In genomic region chr2:56192664-56193305, GRCh38 we compare ENCODE assay signal across 24 cellular contexts. TPM values are rescaled to one million over a fixed set of nuclear protein-coding genes. Genes with fewer than 3 reads are reported as not detected.
DNase-seq lines count a peak whose midpoint lies in the region; ATAC-seq, FAIRE-seq and TF ChIP-seq lines count a peak whose summit lies in the region.
"Had no signal": no experiment of that assay in that cellular context is flagged by ENCODE, and none has a peak within 500 bp of the region (broad histone marks: within the 10 kb centered on the region; RNA-seq: fewer than 3 reads in every experiment).

No MANE protein-coding gene starts in this region.

- no peak overlapping the region for H3K4me2 ChIP-seq in trophoblast cell (ENCODE audit: low read length)
- H3K4me2 ChIP-seq: BLaER1 treated with 17β-estradiol and CSF1 and Interleukin-3, amounts not matched to agents 10 nM and 100 nM had no signal

- H3K4me1 ChIP-seq in right cardiac atrium (ENCODE audit: control insufficient read depth, insufficient read depth, low read length) (no peaks in the 10 kb centered on the region), left ventricle myocardium inferior (peaks cover 34% of the 10 kb centered on the region), kidney (ENCODE audit: control insufficient read depth in 1 of 2, insufficient read depth in 1 of 2, low read depth in 1 of 2, low read length in 2 of 2) (no peaks in the 10 kb centered on the region), trophoblast cell (ENCODE audit: control insufficient read depth in 1 of 2, insufficient read depth in 2 of 2, low read length in 2 of 2) (no peaks in the 10 kb centered on the region), suprapubic skin (no peaks in the 10 kb centered on the region), psoas muscle (no peaks in the 10 kb centered on the region)
- H3K4me1 ChIP-seq: A549 had no signal

- H2BK12ac ChIP-seq in trophoblast cell (ENCODE audit: low read length) = no peak overlapping the region

- H3K27me3 ChIP-seq in right cardiac atrium (ENCODE audit: control insufficient read depth, insufficient read depth) (no peaks in the 10 kb centered on the region), left ventricle myocardium inferior (ENCODE audit: low read depth) (peaks cover 12% of the 10 kb centered on the region), trophoblast cell (ENCODE audit: insufficient read depth, low read length) (no peaks in the 10 kb centered on the region), suprapubic skin (no peaks in the 10 kb centered on the region), psoas muscle (ENCODE audit: insufficient read depth in 3 of 3, low read length in 2 of 3) (no peaks in the 10 kb centered on the region)

- FAIRE-seq in kidney (lab: Jason Lieb, UNC) = no peak
- FAIRE-seq: A549, GM18507, H54 had no signal

- no peak overlapping the region for H2AK5ac ChIP-seq in trophoblast cell (ENCODE audit: low read length)

- H3K79me2 ChIP-seq in trophoblast cell (ENCODE audit: control insufficient read depth, insufficient read depth, low read length, poor library complexity) = no peaks in the 10 kb centered on the region

- H3K18ac ChIP-seq in trophoblast cell (ENCODE audit: low read length) = no peak overlapping the region

- H3K14ac ChIP-seq in trophoblast cell (ENCODE audit: low read length) = no peak overlapping the region

- no peak overlapping the region for H2BK120ac ChIP-seq in trophoblast cell (ENCODE audit: insufficient read depth, low read length, poor library complexity)

- H3K4me3 ChIP-seq in right cardiac atrium (ENCODE audit: low read length) = no peak overlapping the region
- no peak overlapping the region for H3K4me3 ChIP-seq in left ventricle myocardium inferior
- no peak overlapping the region for H3K4me3 ChIP-seq in kidney (ENCODE audit: low read length in 2 of 2)
- peak overlapping the region; percentile 8 for H3K4me3 ChIP-seq in trophoblast cell (ENCODE audit: low read depth, low read length)
- H3K4me3 ChIP-seq in suprapubic skin = no peak overlapping the region
- H3K4me3 ChIP-seq in psoas muscle = no peak overlapping the region
- H3K4me3 ChIP-seq: A549; BLaER1 treated with 17β-estradiol and CSF1 and Interleukin-3, amounts not matched to agents 10 nM and 100 nM had no signal

- H4K8ac ChIP-seq in trophoblast cell (ENCODE audit: low read depth, low read length) = no peak overlapping the region

- TF ChIP-seq POLR2A in suprapubic skin (IDR thresholded peaks at IDR 0.05) = no peak

- H3K36me3 ChIP-seq in left ventricle myocardium inferior = no peaks in the 10 kb centered on the region
- H3K36me3 ChIP-seq in kidney (ENCODE audit: control insufficient read depth in 1 of 2, insufficient read depth in 2 of 2, low read length in 2 of 2) = no peaks in the 10 kb centered on the region
- H3K36me3 ChIP-seq in trophoblast cell (ENCODE audit: control insufficient read depth in 1 of 2, insufficient read depth in 2 of 2, low read length in 2 of 2) = no peaks in the 10 kb centered on the region
- no peaks in the 10 kb centered on the region for H3K36me3 ChIP-seq in suprapubic skin
- no peaks in the 10 kb centered on the region for H3K36me3 ChIP-seq in psoas muscle (ENCODE audit: insufficient read depth in 1 of 2, low read depth in 1 of 2)

- H2BK5ac ChIP-seq in trophoblast cell (ENCODE audit: low read depth, low read length, poor library complexity) = no peak overlapping the region

- H3K79me1 ChIP-seq in trophoblast cell (ENCODE audit: low read length) = no peaks in the 10 kb centered on the region

- no peak overlapping the region for H3K23ac ChIP-seq in trophoblast cell (ENCODE audit: low read length)

- H2AFZ ChIP-seq in trophoblast cell (ENCODE audit: insufficient read depth, low read length, poor library complexity) = no peak overlapping the region

- ATAC-seq in right cardiac atrium (peak in 1 of 2 donors; percentile 26), psoas muscle (no peak)
- ATAC-seq: A549 had no signal

- peak in 2 of 3 donors; percentile 37 to 42 for DNase-seq in right cardiac atrium
- no peak for DNase-seq in left ventricle myocardium inferior
- DNase-seq in kidney = peak; percentile 67
- no peak for DNase-seq in trophoblast cell
- DNase-seq in NCI-H1417 (lab: John Stamatoyannopoulos, UW) = no peak
- no peak for DNase-seq in suprapubic skin (ENCODE audit: low spot score in 2 of 2)
- no peak for DNase-seq in psoas muscle
- DNase-seq: AML-193; CD4-positive, alpha-beta memory T cell; COR-L47; DMS53; KBM-7; MV-4-11; NCI-H1105; NCI-H146; NCI-H1930; NCI-H526 treated with DMSO at 0.1 percent for 48 hours; RPMI8226; SHP77 treated with DMSO at 0.1 percent for 48 hours had no signal

- WGBS in right cardiac atrium = 93% methylated on average over 29 of the region's 29 CpGs
- whole genome bisulfite sequencing in trophoblast cell (ENCODE audit: extremely low coverage, insufficient coverage, insufficient read length) = no CpG with 5 or more reads among the region's 29 CpGs
- 92% methylated on average over 16 of the region's 29 CpGs for WGBS in suprapubic skin
- WGBS in psoas muscle, 3 donors = 93 to 96% (median 96%) methylated on average over 26 to 29 of the region's 29 CpGs

- H4K91ac ChIP-seq in trophoblast cell (ENCODE audit: low read depth, low read length) = no peak overlapping the region

- H3K9ac ChIP-seq in kidney (ENCODE audit: low read length in 2 of 2) (no peak overlapping the region), trophoblast cell (ENCODE audit: low read length) (no peak overlapping the region)
- H3K9ac ChIP-seq: BLaER1 treated with 17β-estradiol and CSF1 and Interleukin-3, amounts not matched to agents 10 nM and 100 nM had no signal

- intact Hi-C loops in right cardiac atrium (cut with DNase I) (no loop called here), left ventricle myocardium inferior (cut with micrococcal nuclease) (loop anchor here (10.0 kb wide), 1 partner anchor 552 kb away; no protein-coding TSS in a partner anchor), kidney (cut with DNase I) (no loop called here), psoas muscle (cut with DNase I) (no loop called here)

- H4K12ac ChIP-seq in trophoblast cell (ENCODE audit: low read depth, low read length) = no peak overlapping the region

- H3K27ac ChIP-seq in right cardiac atrium (ENCODE audit: low read length) (no peak overlapping the region), left ventricle myocardium inferior (replicated peaks) (no peak overlapping the region), kidney (ENCODE audit: low read depth in 2 of 2, low read length in 2 of 2) (no peak overlapping the region), trophoblast cell (ENCODE audit: low read depth, low read length) (no peak overlapping the region), suprapubic skin (no peak overlapping the region), psoas muscle (no peak overlapping the region)
- H3K27ac ChIP-seq: A549; BLaER1 treated with 17β-estradiol and CSF1 and Interleukin-3, amounts not matched to agents 10 nM and 100 nM had no signal

- TF ChIP-seq EP300 in suprapubic skin (IDR thresholded peaks at IDR 0.05) = no peak

- TF ChIP-seq CTCF in left ventricle myocardium inferior (IDR thresholded peaks at IDR 0.05; ENCODE audit: borderline replicate concordance) = no peak
- no peak for TF ChIP-seq CTCF in kidney (IDR thresholded peaks at IDR 0.05; ENCODE audit: borderline replicate concordance, extremely low read depth, insufficient read depth)
- TF ChIP-seq CTCF in suprapubic skin (IDR thresholded peaks at IDR 0.05) = no peak
- no peak for TF ChIP-seq CTCF in psoas muscle (IDR thresholded peaks at IDR 0.05)

- no peak overlapping the region for H3K4ac ChIP-seq in trophoblast cell (ENCODE audit: low read depth, low read length)

- H3K9me3 ChIP-seq in right cardiac atrium (ENCODE audit: control insufficient read depth, low read length) = no peaks in the 10 kb centered on the region
- H3K9me3 ChIP-seq in left ventricle myocardium inferior (replicated peaks) = no peaks in the 10 kb centered on the region
- no peaks in the 10 kb centered on the region for H3K9me3 ChIP-seq in kidney (ENCODE audit: control insufficient read depth in 1 of 2, low read length in 2 of 2)
- peaks cover 3% of the 10 kb centered on the region for H3K9me3 ChIP-seq in trophoblast cell (ENCODE audit: insufficient read depth, low read depth, low read length)
- H3K9me3 ChIP-seq in suprapubic skin = no peaks in the 10 kb centered on the region
- no peaks in the 10 kb centered on the region for H3K9me3 ChIP-seq in psoas muscle
- H3K9me3 ChIP-seq: A549; BLaER1 treated with 17β-estradiol and CSF1 and Interleukin-3, amounts not matched to agents 10 nM and 100 nM had no signal

RNA-seq across cellular contexts. Expression of gene CCDC85A, which starts 9.0 kb away (rescaled TPM):
- total RNA-seq in right cardiac atrium (1 to 10 TPM; 1.7 to 3.4 (median 1.9) TPM), left ventricle myocardium inferior (4.4 TPM), kidney (2.1 TPM), suprapubic skin (1 to 10 TPM; 1.9 to 3.2 (median 2.5) TPM), psoas muscle (1 to 10 TPM; 1.8 to 5.6 (median 2.9) TPM)
- polyA plus RNA-seq in right cardiac atrium (1.1 TPM), kidney (ENCODE audit: insufficient read depth, low read depth, low replicate concordance) (0.65 TPM), psoas muscle (1 to 10 TPM; 1.8 to 1.9 (median 1.8) TPM)
- 0.16 and 0.18 TPM in 2 replicates for polyA plus RNA-seq in trophoblast cell (2013)
- total RNA-seq: CD4-positive, alpha-beta memory T cell; G401 had no signal
- polyA plus RNA-seq: CD4-positive, alpha-beta memory T cell had no signal

Comparison
In these comparisons a context has a peak if more than half of its experiments do, and no peak if none do; other contexts are left out.
1. DNase-seq: peak in right cardiac atrium (2 of 3) and kidney (single experiment); none in left ventricle myocardium inferior (single experiment), trophoblast cell (0 of 2), NCI-H1417 (0 of 3), suprapubic skin (0 of 2) and psoas muscle (0 of 2).